ENCODE assay signal across 1 cellular context in the genomic region with DNA sequence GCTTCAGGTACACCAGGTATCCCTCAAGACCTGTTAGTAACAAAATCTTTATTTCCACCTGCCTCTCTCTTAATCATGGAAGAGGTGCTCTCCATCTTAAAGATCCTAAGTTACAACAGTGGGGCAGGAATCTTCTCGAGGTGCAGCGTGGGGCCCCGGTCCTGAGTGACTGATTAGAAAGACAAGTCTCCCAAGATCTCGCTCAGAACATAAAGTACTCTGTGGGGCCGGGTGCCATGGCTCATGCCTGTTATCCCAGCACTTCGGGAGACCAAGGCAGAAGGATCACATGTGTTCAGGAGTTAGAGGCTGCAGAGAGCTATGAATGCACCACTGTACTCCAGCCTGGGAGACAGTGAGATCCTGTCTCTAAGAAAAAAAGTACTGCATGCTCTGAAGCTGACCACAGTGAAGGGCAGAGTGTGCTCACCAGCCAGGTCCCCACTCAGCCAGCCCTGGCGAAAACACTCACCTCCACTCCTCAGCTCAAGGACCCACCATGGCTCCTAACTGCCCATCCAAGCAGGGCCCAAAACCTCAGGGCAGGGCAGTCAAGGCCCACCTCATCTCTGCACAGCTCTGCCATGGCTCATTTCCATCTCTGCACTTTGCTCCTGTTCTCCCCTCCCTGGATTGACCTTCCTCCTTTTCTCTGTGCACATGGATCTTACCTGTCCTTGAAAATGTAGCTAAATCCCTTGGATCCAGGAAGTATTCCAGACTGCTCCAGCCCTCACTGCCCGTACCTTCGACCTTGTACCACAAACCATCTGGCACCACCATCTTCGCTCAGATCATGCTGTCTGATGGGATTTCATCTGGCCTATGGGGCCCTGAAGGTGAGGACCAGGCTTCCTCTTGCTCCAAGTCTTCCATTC.
TF ChIP-seq lines count a peak whose summit lies in the region.

No MANE protein-coding gene starts in this region.

TF ChIP-seq in GM12878, 131 proteins besides CTCF, POLR2A, EP300 and RAD21:
- TF ChIP-seq ASH2L (IDR thresholded peaks at IDR 0.05; ENCODE audit: borderline replicate concordance, low read depth) (no peak), IKZF1 (conservative IDR thresholded peaks at IDR 0.05) (0 out of 2 replicates have a peak, but pooled peaks have one; percentile 25)
